In genomic region chr20:3456648-3457047, GRCh38 we compare ENCODE assay signal across 11 cellular contexts. TPM values are rescaled to one million over a fixed set of nuclear protein-coding genes. Genes with fewer than 3 reads are reported as not detected.
"Had no signal": no experiment of that assay in that cellular context is flagged by ENCODE, and none has a peak within 500 bp of the region (broad histone marks: within the 10 kb centered on the region; RNA-seq: fewer than 3 reads in every experiment).

No MANE protein-coding gene starts in this region.

- DNase-seq: GM23248, IMR-90, Karpas-422, KBM-7 had no signal

- H2AFZ ChIP-seq: GM23248 had no signal

- H3K27ac ChIP-seq: GM23248, KMS-11 had no signal

- H3K4me1 ChIP-seq: HAP-1 had no signal

- FAIRE-seq: H1, H54, HTR-8/SVneo had no signal

- H3K4me3 ChIP-seq: GM23248, HAP-1 had no signal

- H3K36me3 ChIP-seq: HAP-1 had no signal

- H3K9me3 ChIP-seq: HAP-1 had no signal

- H3K9ac ChIP-seq: GM23248, KMS-11 had no signal

- ATAC-seq: HCT116 had no signal

- H3K4me2 ChIP-seq: KMS-11 had no signal

RNA-seq across cellular contexts. Expression of gene DNAAF9, which starts 49.2 kb away (rescaled TPM):
- total RNA-seq: HT-29 had no signal
